In genomic region chr1:32554288-32554687, GRCh38 we compare ENCODE assay signal across 29 cellular contexts.
"Had no signal": no experiment of that assay in that cellular context is flagged by ENCODE, and none has a peak within 500 bp of the region (broad histone marks: within the 10 kb centered on the region; RNA-seq: fewer than 3 reads in every experiment).

No MANE protein-coding gene starts in this region.

- H3K4me3 Mint-ChIP-seq: stimulated activated effector memory CD8-positive, alpha-beta T cell treated with anti-CD3 and anti-CD28 coated beads, Interleukin-12 subunit alpha, Interleukin-12 subunit beta, amount 100 ng/mL, for 72 hours; stimulated activated memory B cell treated with anti-CD40 and anti-IgM and Interleukin-4, amounts not matched to agents 10 μg/mL and 1 μg/mL and 100 μg/mL, for 72 hours; stimulated activated naive B cell treated with anti-CD40 and anti-IgM and Interleukin-4, amounts not matched to agents 10 μg/mL and 1 μg/mL and 100 μg/mL, for 72 hours; stimulated activated naive CD8-positive, alpha-beta T cell treated with anti-CD3 and anti-CD28 coated beads, Interleukin-15, amount 100 ng/mL, for 72 hours; stimulated activated naive CD8-positive, alpha-beta T cell treated with anti-CD3 and anti-CD28 coated beads, Interleukin-15, Interleukin-2, amounts not matched to agents 100 ng/mL and 50 ng/mL, for 24 hours; type B pancreatic cell had no signal

- H3K4me1 Mint-ChIP-seq: stimulated activated effector memory CD8-positive, alpha-beta T cell treated with anti-CD3 and anti-CD28 coated beads, Interleukin-12 subunit alpha, Interleukin-12 subunit beta, amount 100 ng/mL, for 72 hours; stimulated activated memory B cell treated with anti-CD40 and anti-IgM and Interleukin-4, amounts not matched to agents 10 μg/mL and 1 μg/mL and 100 μg/mL, for 72 hours; stimulated activated naive CD8-positive, alpha-beta T cell treated with anti-CD3 and anti-CD28 coated beads, Interleukin-15, amount 100 ng/mL, for 72 hours had no signal

- ATAC-seq: stimulated activated effector memory CD8-positive, alpha-beta T cell treated with anti-CD3 and anti-CD28 coated beads, Interleukin-12 subunit alpha, Interleukin-12 subunit beta, amount 100 ng/mL, for 72 hours; stimulated activated memory B cell treated with anti-CD40 and anti-IgM and Interleukin-4, amounts not matched to agents 10 μg/mL and 1 μg/mL and 100 μg/mL, for 72 hours; stimulated activated naive B cell treated with anti-CD40 and anti-IgM and Interleukin-4, amounts not matched to agents 10 μg/mL and 1 μg/mL and 100 μg/mL, for 72 hours; stimulated activated naive CD8-positive, alpha-beta T cell treated with anti-CD3 and anti-CD28 coated beads, Interleukin-15, amount 100 ng/mL, for 72 hours; stimulated activated naive CD8-positive, alpha-beta T cell treated with anti-CD3 and anti-CD28 coated beads, Interleukin-15, Interleukin-2, amounts not matched to agents 100 U/mL and 50 U/mL, for 24 hours; upper lobe of right lung had no signal

- H3K36me3 ChIP-seq: thoracic aorta, uterus had no signal

- H3K4me3 ChIP-seq: stomach, suprapubic skin, testis, thoracic aorta, thyroid gland, tibial artery, tibial nerve, transverse colon, upper lobe of left lung, upper lobe of right lung, uterus, vagina had no signal

- DNase-seq: stimulated activated CD4-positive, alpha-beta T cell treated with anti-CD3 and anti-CD28 coated beads, Interleukin-2, amount 100 ng/mL, for 48 hours; stimulated activated CD4-positive, alpha-beta T cell treated with anti-CD3 and anti-CD28 coated beads, Interleukin-4, amount 100 ng/mL, for 1 hour; stimulated activated CD4-positive, alpha-beta T cell treated with anti-CD3 and anti-CD28 coated beads, Interleukin-4, amount 100 ng/mL, for 24 hours; stimulated activated CD4-positive, alpha-beta T cell treated with anti-CD3 and anti-CD28 coated beads, Interleukin-4, amount 100 ng/mL, for 4 hours; stimulated activated CD8-positive, alpha-beta memory T cell treated with anti-CD3 and anti-CD28 coated beads, Interleukin-4, amount 100 ng/mL, for 48 hours; stimulated activated naive B cell treated with anti-CD40 and anti-IgM and Interleukin-4, amounts not matched to agents 10 μg/mL and 1 μg/mL and 100 μg/mL, for 72 hours; stimulated activated naive CD4-positive, alpha-beta T cell; stimulated activated naive CD4-positive, alpha-beta T cell treated with Interleukin-2 at 50 U/mL for 16 hours; stimulated activated naive CD8-positive, alpha-beta T cell treated with anti-CD3 and anti-CD28 coated beads, Interleukin-15, amount 100 ng/mL, for 72 hours; stimulated activated naive CD8-positive, alpha-beta T cell treated with anti-CD3 and anti-CD28 coated beads, Interleukin-15, Interleukin-2, amounts not matched to agents 100 U/mL and 50 U/mL, for 24 hours; stomach; substantia nigra; testis; tibial artery; transverse colon; trophoblast cell; upper lobe of left lung; upper lobe of right lung; uterus had no signal

- H3K27ac ChIP-seq: stomach, suprapubic skin, testis, thoracic aorta, thyroid gland, tibial artery, tibial nerve, transverse colon, upper lobe of left lung, upper lobe of right lung, uterus, vagina had no signal

- H3K27me3 Mint-ChIP-seq: stimulated activated memory B cell treated with anti-CD40 and anti-IgM and Interleukin-4, amounts not matched to agents 10 μg/mL and 1 μg/mL and 100 μg/mL, for 72 hours; stimulated activated naive B cell treated with anti-CD40 and anti-IgM and Interleukin-4, amounts not matched to agents 10 μg/mL and 1 μg/mL and 100 μg/mL, for 72 hours; stimulated activated naive CD8-positive, alpha-beta T cell treated with anti-CD3 and anti-CD28 coated beads, Interleukin-15, amount 100 ng/mL, for 72 hours; stimulated activated naive CD8-positive, alpha-beta T cell treated with anti-CD3 and anti-CD28 coated beads, Interleukin-15, Interleukin-2, amounts not matched to agents 100 ng/mL and 50 ng/mL, for 24 hours; type B pancreatic cell had no signal

- H3K4me1 ChIP-seq: stomach, suprapubic skin, thyroid gland, tibial artery, tibial nerve, transverse colon, uterus, vagina had no signal

- FAIRE-seq: urothelium cell line had no signal

- H3K9me3 ChIP-seq: stomach, suprapubic skin, testis, thoracic aorta, thyroid gland, tibial artery, tibial nerve, transverse colon, upper lobe of left lung, upper lobe of right lung, uterus, vagina had no signal

- H3K9me3 Mint-ChIP-seq: stimulated activated effector memory CD8-positive, alpha-beta T cell treated with anti-CD3 and anti-CD28 coated beads, Interleukin-12 subunit alpha, Interleukin-12 subunit beta, amount 100 ng/mL, for 72 hours; stimulated activated memory B cell treated with anti-CD40 and anti-IgM and Interleukin-4, amounts not matched to agents 10 μg/mL and 1 μg/mL and 100 μg/mL, for 72 hours; stimulated activated naive B cell treated with anti-CD40 and anti-IgM and Interleukin-4, amounts not matched to agents 10 μg/mL and 1 μg/mL and 100 μg/mL, for 72 hours; stimulated activated naive CD8-positive, alpha-beta T cell treated with anti-CD3 and anti-CD28 coated beads, Interleukin-15, amount 100 ng/mL, for 72 hours; stimulated activated naive CD8-positive, alpha-beta T cell treated with anti-CD3 and anti-CD28 coated beads, Interleukin-15, Interleukin-2, amounts not matched to agents 100 ng/mL and 50 ng/mL, for 24 hours; type B pancreatic cell had no signal

- H3K27ac Mint-ChIP-seq: stimulated activated effector memory CD8-positive, alpha-beta T cell treated with anti-CD3 and anti-CD28 coated beads, Interleukin-12 subunit alpha, Interleukin-12 subunit beta, amount 100 ng/mL, for 72 hours; stimulated activated memory B cell treated with anti-CD40 and anti-IgM and Interleukin-4, amounts not matched to agents 10 μg/mL and 1 μg/mL and 100 μg/mL, for 72 hours; stimulated activated naive B cell treated with anti-CD40 and anti-IgM and Interleukin-4, amounts not matched to agents 10 μg/mL and 1 μg/mL and 100 μg/mL, for 72 hours; stimulated activated naive CD8-positive, alpha-beta T cell treated with anti-CD3 and anti-CD28 coated beads, Interleukin-15, amount 100 ng/mL, for 72 hours; stimulated activated naive CD8-positive, alpha-beta T cell treated with anti-CD3 and anti-CD28 coated beads, Interleukin-15, Interleukin-2, amounts not matched to agents 100 ng/mL and 50 ng/mL, for 24 hours; type B pancreatic cell had no signal

- H3K36me3 Mint-ChIP-seq: stimulated activated effector memory CD8-positive, alpha-beta T cell treated with anti-CD3 and anti-CD28 coated beads, Interleukin-12 subunit alpha, Interleukin-12 subunit beta, amount 100 ng/mL, for 72 hours had no signal
